In genomic region chr3:66722675-66723074, GRCh38 we compare ENCODE assay signal across 11 cellular contexts.
A peak's percentile ranks its signal among the peaks of the same experiment; 100 is the strongest.
DNase-seq lines count a peak whose midpoint lies in the region; ATAC-seq and TF ChIP-seq lines count a peak whose summit lies in the region.
"Had no signal": no experiment of that assay in that cellular context is flagged by ENCODE, and none has a peak within 500 bp of the region (broad histone marks: within the 10 kb centered on the region; RNA-seq: fewer than 3 reads in every experiment).

No MANE protein-coding gene starts in this region.

- H3K36me3 ChIP-seq in lung (ENCODE audit: control insufficient read depth in 2 of 2, insufficient read depth in 2 of 2, low read length in 2 of 2): no peaks in the 10 kb centered on the region

- H3K27me3 ChIP-seq in lung (ENCODE audit: control insufficient read depth, insufficient read depth): no peaks in the 10 kb centered on the region

- ATAC-seq in lung (ENCODE audit: insufficient read depth, low FRiP score) (peak; percentile 46), HG03159 (IDR thresholded peaks at IDR 0.05; ENCODE audit: unreplicated experiment) (no peak), GM21576 (IDR thresholded peaks at IDR 0.05; ENCODE audit: unreplicated experiment) (no peak), GM18861 (IDR thresholded peaks at IDR 0.05; ENCODE audit: unreplicated experiment) (no peak)
- ATAC-seq: left colon had no signal

- H3K27ac ChIP-seq in coronary artery (peak overlapping the region; percentile 50 to 73), lung (ENCODE audit: low read depth in 1 of 2, low read length in 1 of 2) (no peak overlapping the region)
- H3K27ac ChIP-seq: KMS-11 had no signal

- DNase-seq in A172 (ENCODE audit: low spot score): peak; percentile 89
- peak; percentile 89 for DNase-seq in HT1080 (ENCODE audit: low read depth)
- DNase-seq in coronary artery (ENCODE audit: low spot score): peak; percentile 78
- DNase-seq in lung (ENCODE audit: low spot score): no peak
- no peak for DNase-seq in DMS 273 treated with DMSO at 0.1 percent for 48 hours (lab: John Stamatoyannopoulos, UW)
- DNase-seq: NCI-H748 treated with DMSO at 0.1 percent for 48 hours had no signal

- H3K4me3 ChIP-seq in coronary artery (no peak overlapping the region), lung (no peak overlapping the region)

- H3K4me1 ChIP-seq in lung (ENCODE audit: control insufficient read depth in 2 of 2, insufficient read depth in 2 of 2, low read length in 2 of 2): no peaks in the 10 kb centered on the region

- no peaks in the 10 kb centered on the region for H3K9me3 ChIP-seq in lung (ENCODE audit: control insufficient read depth in 2 of 2, insufficient read depth in 1 of 2, low read length in 1 of 2)

- WGBS in lung, 2 donors: 52 to 70% methylated on average over 2 of the region's 2 CpGs

- TF ChIP-seq CTCF in coronary artery (IDR thresholded peaks at IDR 0.05) (no peak), lung (IDR thresholded peaks at IDR 0.05; ENCODE audit: control extremely low read depth, extremely low read depth) (no peak)

Comparison
In these comparisons a context has a peak if more than half of its experiments do, and no peak if none do; other contexts are left out.
1. DNase-seq: peak in A172 (single experiment), HT1080 (single experiment) and coronary artery (single experiment); none in lung (single experiment) and DMS 273 treated with DMSO at 0.1 percent for 48 hours (single experiment).
2. H3K27ac ChIP-seq: peak in coronary artery (2 of 2); none in lung (0 of 2).